ENCODE assay signal across 1 cellular context in the genomic region with DNA sequence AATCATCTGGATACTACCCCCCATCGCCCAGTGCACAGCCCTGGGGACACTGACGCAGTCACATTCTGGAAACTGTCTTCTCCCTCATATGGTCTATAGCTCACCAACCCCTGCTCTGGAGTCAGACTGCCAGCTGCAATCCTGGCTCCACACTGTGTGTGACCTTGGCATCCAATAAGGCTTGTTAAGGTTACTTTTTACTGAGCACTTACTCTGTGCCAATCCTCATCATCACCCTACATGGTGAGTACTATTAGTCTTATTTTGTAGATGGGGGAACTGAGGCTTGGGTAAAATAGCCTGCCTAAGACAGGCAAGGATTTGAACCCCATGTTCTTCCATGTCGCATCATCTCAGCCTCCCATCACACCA.
TF ChIP-seq lines count a peak whose summit lies in the region.

No MANE protein-coding gene starts in this region.

TF ChIP-seq in GM12878, 131 proteins besides CTCF, POLR2A, EP300 and RAD21 (continued from another document):
- TF ChIP-seq LARP7 (IDR thresholded peaks at IDR 0.05) (no peak), BRCA1 (IDR thresholded peaks at IDR 0.05; ENCODE audit: low read depth, low read length) (no peak), HCFC1 (IDR thresholded peaks at IDR 0.05; ENCODE audit: low read length) (no peak), SMAD1 (IDR thresholded peaks at IDR 0.05; ENCODE audit: low read depth, partially characterized antibody) (no peak), KAT2A (conservative IDR thresholded peaks at IDR 0.05; ENCODE audit: control insufficient read depth, low read depth, low read length) (no peak), NR2F1 (conservative IDR thresholded peaks at IDR 0.05) (no peak), RELA (IDR thresholded peaks at IDR 0.05; ENCODE audit: borderline replicate concordance, partially characterized antibody) (no peak), SMARCA5 (IDR thresholded peaks at IDR 0.05) (no peak), ESRRA (IDR thresholded peaks at IDR 0.05; ENCODE audit: low read length) (no peak)
- TF ChIP-seq, protein P1, sequence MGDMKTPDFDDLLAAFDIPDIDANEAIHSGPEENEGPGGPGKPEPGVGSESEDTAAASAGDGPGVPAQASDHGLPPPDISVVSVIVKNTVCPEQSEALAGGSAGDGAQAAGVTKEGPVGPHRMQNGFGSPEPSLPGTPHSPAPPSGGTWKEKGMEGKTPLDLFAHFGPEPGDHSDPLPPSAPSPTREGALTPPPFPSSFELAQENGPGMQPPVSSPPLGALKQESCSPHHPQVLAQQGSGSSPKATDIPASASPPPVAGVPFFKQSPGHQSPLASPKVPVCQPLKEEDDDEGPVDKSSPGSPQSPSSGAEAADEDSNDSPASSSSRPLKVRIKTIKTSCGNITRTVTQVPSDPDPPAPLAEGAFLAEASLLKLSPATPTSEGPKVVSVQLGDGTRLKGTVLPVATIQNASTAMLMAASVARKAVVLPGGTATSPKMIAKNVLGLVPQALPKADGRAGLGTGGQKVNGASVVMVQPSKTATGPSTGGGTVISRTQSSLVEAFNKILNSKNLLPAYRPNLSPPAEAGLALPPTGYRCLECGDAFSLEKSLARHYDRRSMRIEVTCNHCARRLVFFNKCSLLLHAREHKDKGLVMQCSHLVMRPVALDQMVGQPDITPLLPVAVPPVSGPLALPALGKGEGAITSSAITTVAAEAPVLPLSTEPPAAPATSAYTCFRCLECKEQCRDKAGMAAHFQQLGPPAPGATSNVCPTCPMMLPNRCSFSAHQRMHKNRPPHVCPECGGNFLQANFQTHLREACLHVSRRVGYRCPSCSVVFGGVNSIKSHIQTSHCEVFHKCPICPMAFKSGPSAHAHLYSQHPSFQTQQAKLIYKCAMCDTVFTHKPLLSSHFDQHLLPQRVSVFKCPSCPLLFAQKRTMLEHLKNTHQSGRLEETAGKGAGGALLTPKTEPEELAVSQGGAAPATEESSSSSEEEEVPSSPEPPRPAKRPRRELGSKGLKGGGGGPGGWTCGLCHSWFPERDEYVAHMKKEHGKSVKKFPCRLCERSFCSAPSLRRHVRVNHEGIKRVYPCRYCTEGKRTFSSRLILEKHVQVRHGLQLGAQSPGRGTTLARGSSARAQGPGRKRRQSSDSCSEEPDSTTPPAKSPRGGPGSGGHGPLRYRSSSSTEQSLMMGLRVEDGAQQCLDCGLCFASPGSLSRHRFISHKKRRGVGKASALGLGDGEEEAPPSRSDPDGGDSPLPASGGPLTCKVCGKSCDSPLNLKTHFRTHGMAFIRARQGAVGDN (IDR thresholded peaks at IDR 0.05), result no peak
- TF ChIP-seq, protein P2, sequence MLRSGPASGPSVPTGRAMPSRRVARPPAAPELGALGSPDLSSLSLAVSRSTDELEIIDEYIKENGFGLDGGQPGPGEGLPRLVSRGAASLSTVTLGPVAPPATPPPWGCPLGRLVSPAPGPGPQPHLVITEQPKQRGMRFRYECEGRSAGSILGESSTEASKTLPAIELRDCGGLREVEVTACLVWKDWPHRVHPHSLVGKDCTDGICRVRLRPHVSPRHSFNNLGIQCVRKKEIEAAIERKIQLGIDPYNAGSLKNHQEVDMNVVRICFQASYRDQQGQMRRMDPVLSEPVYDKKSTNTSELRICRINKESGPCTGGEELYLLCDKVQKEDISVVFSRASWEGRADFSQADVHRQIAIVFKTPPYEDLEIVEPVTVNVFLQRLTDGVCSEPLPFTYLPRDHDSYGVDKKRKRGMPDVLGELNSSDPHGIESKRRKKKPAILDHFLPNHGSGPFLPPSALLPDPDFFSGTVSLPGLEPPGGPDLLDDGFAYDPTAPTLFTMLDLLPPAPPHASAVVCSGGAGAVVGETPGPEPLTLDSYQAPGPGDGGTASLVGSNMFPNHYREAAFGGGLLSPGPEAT (IDR thresholded peaks at IDR 0.05; ENCODE audit: low read depth), result no peak
